6 cellular contexts compared by ENCODE assay signal in the genomic region with DNA sequence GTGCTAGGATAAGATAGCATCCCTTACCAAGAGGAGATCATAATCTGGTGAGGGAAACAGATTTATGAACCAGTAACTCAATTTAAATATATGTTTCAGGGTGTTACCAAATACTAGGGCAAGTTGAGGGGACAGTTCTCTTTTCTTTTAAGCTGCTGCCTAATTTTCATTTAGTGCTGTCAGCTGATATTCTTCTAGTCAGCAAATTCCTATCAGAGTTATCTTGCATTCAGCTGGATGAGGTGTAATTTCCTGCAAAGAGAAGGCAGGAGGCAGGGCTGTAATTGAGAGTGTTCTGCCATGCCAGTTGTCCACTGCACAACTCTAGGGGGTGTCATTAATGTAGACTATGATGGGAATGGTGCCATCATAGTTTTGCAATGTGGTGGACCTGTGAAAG.
"Had no signal": no experiment of that assay in that cellular context is flagged by ENCODE, and none has a peak within 500 bp of the region (broad histone marks: within the 10 kb centered on the region; RNA-seq: fewer than 3 reads in every experiment).

No MANE protein-coding gene starts in this region.

- H3K27ac ChIP-seq: HL-60, KMS-11 had no signal

- H3K4me2 ChIP-seq: KMS-11 had no signal

- H3K4me3 ChIP-seq: K562 had no signal

- DNase-seq: KBM-7, KG1 had no signal

- FAIRE-seq: HTR-8/SVneo, K562 had no signal

- H3K9ac ChIP-seq: KMS-11 had no signal

- ATAC-seq: K562 had no signal
